Comparison of ENCODE assay signal across 2 cellular contexts in genomic region chr11:10375280-10376048, GRCh38.
A peak's percentile ranks its signal among the peaks of the same experiment; 100 is the strongest.
TF ChIP-seq lines count a peak whose summit lies in the region.

No MANE protein-coding gene starts in this region.

TF ChIP-seq in IMR-90, 13 proteins besides CTCF, POLR2A, EP300 and RAD21 (continued from another document):
- TF ChIP-seq CEBPB (IDR thresholded peaks at IDR 0.05; ENCODE audit: low read depth, low read length) (peak; percentile 37; the same call in 1 of the 2 replicates), USF2 (IDR thresholded peaks at IDR 0.05; ENCODE audit: low read depth, low read length) (peak; percentile 18; the same call in 1 of the 2 replicates), ELK1 (IDR thresholded peaks at IDR 0.05; ENCODE audit: borderline replicate concordance, low read depth, low read length) (no peak), BHLHE40 (IDR thresholded peaks at IDR 0.05; ENCODE audit: low read depth, low read length) (peak; percentile 79; the same call in 1 of the 2 replicates)
TF ChIP-seq in IMR-90: peak in this region for 3.

TF ChIP-seq in GM12878, 131 proteins besides CTCF, POLR2A, EP300 and RAD21 (continued from another document):
- peak; percentile 30; the same call in 1 of the 2 replicates for TF ChIP-seq RUNX3 (IDR thresholded peaks at IDR 0.05; ENCODE audit: low read length)
